ENCODE assay signal across 10 cellular contexts in genomic region chr4:168868044-168868855, GRCh38.
A peak's percentile ranks its signal among the peaks of the same experiment; 100 is the strongest.
DNase-seq lines count a peak whose midpoint lies in the region; ATAC-seq and TF ChIP-seq lines count a peak whose summit lies in the region.
"Had no signal": no experiment of that assay in that cellular context is flagged by ENCODE, and none has a peak within 500 bp of the region (broad histone marks: within the 10 kb centered on the region; RNA-seq: fewer than 3 reads in every experiment).

No MANE protein-coding gene starts in this region.

- 62 to 73% (median 68%) methylated on average over 5 of the region's 5 CpGs for WGBS in heart left ventricle, 4 donors
- WGBS in mammary epithelial cell (ENCODE audit: low coverage, missing lambda C conversion rate), result 53% methylated on average over 5 of the region's 5 CpGs

- in situ Hi-C loops in mammary epithelial cell (cut with MboI; ENCODE audit: low sequenced_read_pairs in 2 of 2), result no loop called here
- in situ Hi-C loops in G401 (cut with HindIII; ENCODE audit: low sequenced_read_pairs), result no loop called here

- TF ChIP-seq CTCF in heart left ventricle (IDR thresholded peaks at IDR 0.05), result no peak
- no peak for TF ChIP-seq CTCF in mammary epithelial cell (conservative IDR thresholded peaks at IDR 0.05 in 1 of 2, IDR thresholded peaks at IDR 0.05 in 1 of 2; ENCODE audit: extremely low read depth in 1 of 2, insufficient read depth in 1 of 2, low read depth in 1 of 2, low read length in 2 of 2)
- TF ChIP-seq CTCF in vagina (IDR thresholded peaks at IDR 0.05), result no peak

- ATAC-seq in heart left ventricle (peak in 2 of 4 donors; percentile 23 to 30), HG02588 (IDR thresholded peaks at IDR 0.05; ENCODE audit: unreplicated experiment) (no peak)
- ATAC-seq: K562 had no signal

- intact Hi-C loops in heart left ventricle (cut with DNase I), result loop anchor here in 1 of 10 donors (5.0 kb wide), 1 partner anchor 36 kb away; no protein-coding TSS in a partner anchor
- intact Hi-C loops in cardiac septum (cut with DNase I), result loop anchor here (5.0 kb wide), 1 partner anchor 36 kb away; no protein-coding TSS in a partner anchor
- intact Hi-C loops in mammary epithelial cell (cut with micrococcal nuclease), result no loop called here
- intact Hi-C loops in vagina (cut with DNase I), result no loop called here

- H3K4me2 ChIP-seq in mammary epithelial cell (ENCODE audit: insufficient read depth, low read depth, low read length), result peak overlapping the region; percentile 18

- H3K27ac ChIP-seq in heart left ventricle, result peak overlapping the region in 11 of 12 donors; percentile 21 to 74 (median 53)
- peak overlapping the region; percentile 80 for H3K27ac ChIP-seq in mammary epithelial cell (ENCODE audit: insufficient read depth, low read depth, low read length)
- peak overlapping the region; percentile 46 for H3K27ac ChIP-seq in vagina
- H3K27ac ChIP-seq: BLaER1 treated with 17β-estradiol and CSF1 and Interleukin-3, amounts not matched to agents 10 nM and 100 nM had no signal

- TF ChIP-seq POLR2A in heart left ventricle (IDR thresholded peaks at IDR 0.05), result no peak
- no peak for TF ChIP-seq POLR2A in vagina (IDR thresholded peaks at IDR 0.05)

- DNase-seq in heart left ventricle, result no peak
- no peak for DNase-seq in cardiac septum (ENCODE audit: low spot score)
- DNase-seq in mammary epithelial cell, result peak; percentile 88
- DNase-seq in kidney glomerular epithelial cell (lab: John Stamatoyannopoulos, UW), result peak; percentile 28
- no peak for DNase-seq in vagina (ENCODE audit: extremely low spot score in 2 of 2)
- no peak for DNase-seq in NCI-H526 treated with DMSO at 0.1 percent for 48 hours (lab: John Stamatoyannopoulos, UW)
- no peak for DNase-seq in G401 (ENCODE audit: low spot score)

- CTCF ChIA-PET in mammary epithelial cell (lab: Charles Lee; ENCODE audit: low non-redundant PET), result no interaction called here

- H3K79me2 ChIP-seq in mammary epithelial cell (ENCODE audit: insufficient read depth, low read length), result peaks cover 99% of the 10 kb centered on the region

- dilution Hi-C loops in mammary epithelial cell (cut with HindIII; ENCODE audit: low sequenced_read_pairs), result no loop called here

- H3K4me3 ChIP-seq in heart left ventricle, result no peak overlapping the region
- H3K4me3 ChIP-seq in mammary epithelial cell (replicated peaks in 1 of 3; ENCODE audit: insufficient read depth in 1 of 3, low read depth in 2 of 3, low read length in 3 of 3), result no peak overlapping the region
- no peak overlapping the region for H3K4me3 ChIP-seq in vagina
- H3K4me3 ChIP-seq: BLaER1 treated with 17β-estradiol and CSF1 and Interleukin-3, amounts not matched to agents 10 nM and 100 nM; K562 had no signal

- TSS peak; percentile 46 for BruUV-seq in mammary epithelial cell (replicated peaks; lab: Mats Ljungman, UMichigan)

- H3K9me3 ChIP-seq in heart left ventricle (no peaks in the 10 kb centered on the region), mammary epithelial cell (replicated peaks; ENCODE audit: insufficient read depth, low read length) (no peaks in the 10 kb centered on the region), vagina (no peaks in the 10 kb centered on the region)
- H3K9me3 ChIP-seq: BLaER1 treated with 17β-estradiol and CSF1 and Interleukin-3, amounts not matched to agents 10 nM and 100 nM had no signal

- no peak overlapping the region for H3K9ac ChIP-seq in mammary epithelial cell (ENCODE audit: insufficient read depth, low read length)
- H3K9ac ChIP-seq: BLaER1 treated with 17β-estradiol and CSF1 and Interleukin-3, amounts not matched to agents 10 nM and 100 nM had no signal

- peak overlapping the region; percentile 30 for H2AFZ ChIP-seq in mammary epithelial cell (ENCODE audit: low read depth, low read length)

- H3K27me3 ChIP-seq in heart left ventricle, result no peaks in the 10 kb centered on the region
- no peaks in the 10 kb centered on the region for H3K27me3 ChIP-seq in mammary epithelial cell (ENCODE audit: insufficient read depth, low read length)
- H3K27me3 ChIP-seq in vagina, result no peaks in the 10 kb centered on the region

- peaks cover 5% of the 10 kb centered on the region for H4K20me1 ChIP-seq in mammary epithelial cell (ENCODE audit: insufficient read depth, low read length)
- H4K20me1 ChIP-seq: BLaER1 treated with 17β-estradiol and CSF1 and Interleukin-3, amounts not matched to agents 10 nM and 100 nM had no signal

- peaks cover 0 to 88% (median 34%) of the 10 kb centered on the region in 12 donors for H3K4me1 ChIP-seq in heart left ventricle
- peaks cover 27% of the 10 kb centered on the region for H3K4me1 ChIP-seq in mammary epithelial cell (ENCODE audit: insufficient read depth, low read length)
- peaks cover 65% of the 10 kb centered on the region for H3K4me1 ChIP-seq in vagina

- peaks cover 0 to 11% (median 0%) of the 10 kb centered on the region in 9 donors for H3K36me3 ChIP-seq in heart left ventricle
- H3K36me3 ChIP-seq in mammary epithelial cell (ENCODE audit: insufficient read depth, low read length), result peaks cover 18% of the 10 kb centered on the region
- no peaks in the 10 kb centered on the region for H3K36me3 ChIP-seq in vagina

Comparison
In these comparisons a context has a peak if more than half of its experiments do, and no peak if none do; other contexts are left out.
1. DNase-seq: peak in mammary epithelial cell (single experiment) and kidney glomerular epithelial cell (single experiment); none in heart left ventricle (0 of 5), cardiac septum (single experiment), vagina (0 of 2), NCI-H526 treated with DMSO at 0.1 percent for 48 hours (single experiment) and G401 (single experiment).
2. Peak in every context shown above with its lines, with median percentiles within 50 percentile points of each other: H3K27ac ChIP-seq.